ENCODE assay signal across 29 cellular contexts in the genomic region with DNA sequence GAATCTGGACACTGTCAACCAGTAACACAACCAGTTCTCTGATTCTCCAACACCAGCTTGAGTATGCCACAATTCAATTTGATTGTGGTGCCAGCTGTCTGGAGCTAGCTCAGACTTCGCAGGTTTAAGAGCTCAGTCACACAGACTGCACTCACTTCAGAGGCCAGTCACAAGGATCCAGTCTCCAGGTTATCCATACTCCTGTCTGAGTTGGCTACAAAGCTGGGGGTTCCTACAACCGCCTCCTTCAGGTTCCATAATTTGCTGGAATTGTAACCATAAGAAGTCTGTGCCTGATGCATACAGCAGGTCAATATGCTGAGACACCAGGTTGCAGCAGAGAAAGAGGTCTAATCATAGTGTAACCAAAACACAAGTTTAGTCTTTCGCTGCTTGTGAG.
"Had no signal": no experiment of that assay in that cellular context is flagged by ENCODE, and none has a peak within 500 bp of the region (broad histone marks: within the 10 kb centered on the region; RNA-seq: fewer than 3 reads in every experiment).

No MANE protein-coding gene starts in this region.

- H3K9me3 ChIP-seq: adrenal gland had no signal

- DNase-seq: activated CD4-positive, alpha-beta T cell treated with anti-CD3 and anti-CD28 coated beads for 4 hours; activated CD8-positive, alpha-beta memory T cell treated with anti-CD3 and anti-CD28 coated beads, Interleukin-2, amount 50 U/mL, for 4 hours; activated CD8-positive, alpha-beta T cell treated with anti-CD3 and anti-CD28 coated beads for 36 hours; activated naive CD4-positive, alpha-beta T cell treated with anti-CD3 and anti-CD28 coated beads, Interleukin-2, amount 50 U/mL, for 16 hours; activated naive CD8-positive, alpha-beta T cell treated with anti-CD3 and anti-CD28 coated beads, Interleukin-2, amount 10 ng/mL, durations not matched to agents 7 days and 5 days; adrenal gland; anterior cingulate cortex; caudate nucleus; NCI-H1092; NCI-H1436; NCI-H1694 treated with DMSO at 0.1 percent for 48 hours; NCI-H2081; NCI-H2171 treated with DMSO at 0.1 percent for 48 hours; NCI-H226; NCI-H526 treated with DMSO at 0.1 percent for 48 hours; NCI-H82; NK-92 treated with Interleukin-12 subunit alpha and Interleukin-12 subunit beta, amount 100 ng/mL, for 24 hours; OCI-M1; RPMI8226; T-cell; T-helper 2 cell; T1000 had no signal

- H3K27ac Mint-ChIP-seq: activated CD8-positive, alpha-beta T cell treated with anti-CD3 and anti-CD28 coated beads for 36 hours; activated naive CD8-positive, alpha-beta T cell treated with anti-CD3 and anti-CD28 coated beads, Interleukin-2, amount 10 ng/mL, durations not matched to agents 7 days and 5 days; T-cell had no signal

- FAIRE-seq: TTC549 had no signal

- H3K9ac ChIP-seq: KMS-11 had no signal

- H3K4me3 Mint-ChIP-seq: activated CD8-positive, alpha-beta T cell treated with anti-CD3 and anti-CD28 coated beads for 36 hours; activated naive CD8-positive, alpha-beta T cell treated with anti-CD3 and anti-CD28 coated beads, Interleukin-2, amount 10 ng/mL, durations not matched to agents 7 days and 5 days; T-cell had no signal

- H3K27me3 Mint-ChIP-seq: activated CD8-positive, alpha-beta T cell treated with anti-CD3 and anti-CD28 coated beads for 36 hours; activated naive CD8-positive, alpha-beta T cell treated with anti-CD3 and anti-CD28 coated beads, Interleukin-2, amount 10 ng/mL, durations not matched to agents 7 days and 5 days; T-cell had no signal

- H3K27me3 ChIP-seq: adrenal gland had no signal

- H3K9me3 Mint-ChIP-seq: activated CD8-positive, alpha-beta T cell treated with anti-CD3 and anti-CD28 coated beads for 36 hours; activated naive CD8-positive, alpha-beta T cell treated with anti-CD3 and anti-CD28 coated beads, Interleukin-2, amount 10 ng/mL, durations not matched to agents 7 days and 5 days; T-cell had no signal

- H3K27ac ChIP-seq: adrenal gland, KMS-11, SK-N-MC, VCaP had no signal

- H3K4me2 ChIP-seq: KMS-11 had no signal

- H3K36me3 Mint-ChIP-seq: activated naive CD8-positive, alpha-beta T cell treated with anti-CD3 and anti-CD28 coated beads, Interleukin-2, amount 10 ng/mL, durations not matched to agents 7 days and 5 days; T-cell had no signal

- H3K4me3 ChIP-seq: adrenal gland, SK-N-MC had no signal

- ATAC-seq: activated CD4-positive, CD25-positive, alpha-beta regulatory T cell treated with anti-CD3 and anti-CD28 coated beads, Interleukin-2, amount 50 U/mL, for 24 hours; activated CD8-positive, alpha-beta T cell treated with anti-CD3 and anti-CD28 coated beads for 36 hours; Panc1; Right ventricle myocardium inferior; T-cell had no signal

- H3K4me1 Mint-ChIP-seq: activated naive CD8-positive, alpha-beta T cell treated with anti-CD3 and anti-CD28 coated beads, Interleukin-2, amount 10 ng/mL, durations not matched to agents 7 days and 5 days; T-cell had no signal

- H3K36me3 ChIP-seq: adrenal gland had no signal
